Comparison of ENCODE assay signal across 32 cellular contexts in the genomic region with DNA sequence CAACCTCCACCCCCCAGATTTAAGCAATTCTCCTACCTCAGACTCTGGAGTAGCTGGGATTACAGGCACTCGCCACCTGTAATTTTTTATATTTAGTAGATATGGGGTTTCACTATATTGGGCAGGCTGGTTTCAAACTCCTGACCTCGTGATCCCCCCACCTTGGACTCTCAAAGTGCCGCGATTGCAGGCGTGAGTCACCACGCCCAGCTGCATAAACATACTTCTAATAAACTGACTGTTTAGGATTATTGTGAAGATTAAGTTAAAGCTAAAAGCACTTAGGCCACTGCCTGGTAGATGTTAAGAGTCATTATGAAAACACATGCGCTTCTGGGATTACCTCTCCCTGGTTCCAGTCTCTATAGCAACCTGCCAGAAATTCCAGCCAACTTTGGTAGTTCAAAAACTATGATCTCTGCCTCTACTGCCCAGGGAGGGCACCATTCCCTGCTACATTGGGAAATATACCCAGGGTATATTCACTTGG. TPM values are rescaled to one million over a fixed set of nuclear protein-coding genes. Genes with fewer than 3 reads are reported as not detected.
A peak's percentile ranks its signal among the peaks of the same experiment; 100 is the strongest.
DNase-seq lines count a peak whose midpoint lies in the region; ATAC-seq and TF ChIP-seq lines count a peak whose summit lies in the region.
"Had no signal": no experiment of that assay in that cellular context is flagged by ENCODE, and none has a peak within 500 bp of the region (broad histone marks: within the 10 kb centered on the region; RNA-seq: fewer than 3 reads in every experiment).

No MANE protein-coding gene starts in this region.

- H3K36me3 ChIP-seq in MG63: no peaks in the 10 kb centered on the region
- H3K36me3 ChIP-seq: adrenal gland, brain microvascular endothelial cell, gastroesophageal sphincter, upper lobe of left lung had no signal

- H3K4me3 ChIP-seq in MG63 (no peak overlapping the region), astrocyte of the spinal cord (ENCODE audit: low read depth, low read length) (no peak overlapping the region), skeletal muscle cell (ENCODE audit: low read depth, low read length) (no peak overlapping the region)
- H3K4me3 ChIP-seq: adrenal gland, dorsolateral prefrontal cortex, gastroesophageal sphincter, GM23338, mucosa of descending colon, upper lobe of left lung had no signal

- peak; percentile 2 for DNase-seq in DMS53 (lab: John Stamatoyannopoulos, UW)
- DNase-seq in DMS53 treated with DMSO at 0.1 percent for 48 hours (lab: John Stamatoyannopoulos, UW; ENCODE audit: unreplicated experiment): no peak
- DNase-seq in MG63: peak; percentile 37
- peak; percentile 21 for DNase-seq in astrocyte of the spinal cord (ENCODE audit: low read depth, low spot score)
- DNase-seq in skeletal muscle cell (ENCODE audit: low read depth): peak; percentile 8
- DNase-seq: activated CD4-positive, alpha-beta memory T cell treated with anti-CD3 and anti-CD28 coated beads, Interleukin-2, amount 10 ng/mL, durations not matched to agents 7 days and 5 days; activated CD8-positive, alpha-beta memory T cell treated with anti-CD3 and anti-CD28 coated beads, Interleukin-2, amount 50 U/mL, for 48 hours; activated naive CD4-positive, alpha-beta T cell treated with anti-CD3 and anti-CD28 coated beads for 36 hours; adrenal gland; brain microvascular endothelial cell; COR-L47; DMS79 treated with DMSO at 0.1 percent for 48 hours; dorsolateral prefrontal cortex; hippocampal formation; Karpas-422; left cardiac atrium; mucosa of descending colon; natural killer cell; nucleus accumbens; OCI-M1; upper lobe of left lung had no signal

- ATAC-seq in HG03520 (IDR thresholded peaks at IDR 0.05; ENCODE audit: unreplicated experiment) (no peak), GM19324 (IDR thresholded peaks at IDR 0.05; ENCODE audit: low FRiP score, unreplicated experiment) (no peak), GM18870 (IDR thresholded peaks at IDR 0.05; ENCODE audit: unreplicated experiment) (no peak)
- ATAC-seq: gastroesophageal sphincter; GM23338; HepG2; left cardiac atrium; mucosa of descending colon; natural killer cell; stimulated activated memory B cell treated with anti-CD40 and anti-IgM and Interleukin-4, amounts not matched to agents 10 μg/mL and 1 μg/mL and 100 μg/mL, for 72 hours had no signal

- TF ChIP-seq CTCF in astrocyte of the spinal cord (IDR thresholded peaks at IDR 0.05; ENCODE audit: low read depth, low read length): no peak

- in situ Hi-C loops in astrocyte of the spinal cord (cut with HindIII; ENCODE audit: low sequenced_read_pairs): no loop called here

- H3K9me3 ChIP-seq in MG63: no peaks in the 10 kb centered on the region
- H3K9me3 ChIP-seq: adrenal gland, gastroesophageal sphincter, mucosa of descending colon, upper lobe of left lung had no signal

- H3K27me3 ChIP-seq in MG63: no peaks in the 10 kb centered on the region
- H3K27me3 ChIP-seq: adrenal gland, brain microvascular endothelial cell, gastroesophageal sphincter, upper lobe of left lung had no signal

RNA-seq across cellular contexts. Expression of gene GRIA3, which starts 30.2 kb away (rescaled TPM):
- total RNA-seq in MG63 (2014; rRNA removed; shearing (Covaris generic); ENCODE audit: low replicate concordance): not detected in 2 replicates
- total RNA-seq: activated CD4-positive, alpha-beta memory T cell treated with anti-CD3 and anti-CD28 coated beads, Interleukin-2, amount 10 ng/mL, durations not matched to agents 7 days and 5 days; activated naive CD4-positive, alpha-beta T cell treated with anti-CD3 and anti-CD28 coated beads for 36 hours; activated T-helper 1 cell treated with anti-CD3 and anti-CD28 coated beads, Interleukin-12 subunit alpha, Interleukin-12 subunit beta, Interleukin-2, Interleukin-4 antibody, amounts not matched to agents 30 ng/mL and 10 ng/mL and 1 ng/mL, durations not matched to agents 14 hours and 24 hours and 36 hours; chondrocyte; HepG2; lung microvascular endothelial cell; natural killer cell; NCI-H460 had no signal
